11 cellular contexts compared by ENCODE assay signal in the genomic region with DNA sequence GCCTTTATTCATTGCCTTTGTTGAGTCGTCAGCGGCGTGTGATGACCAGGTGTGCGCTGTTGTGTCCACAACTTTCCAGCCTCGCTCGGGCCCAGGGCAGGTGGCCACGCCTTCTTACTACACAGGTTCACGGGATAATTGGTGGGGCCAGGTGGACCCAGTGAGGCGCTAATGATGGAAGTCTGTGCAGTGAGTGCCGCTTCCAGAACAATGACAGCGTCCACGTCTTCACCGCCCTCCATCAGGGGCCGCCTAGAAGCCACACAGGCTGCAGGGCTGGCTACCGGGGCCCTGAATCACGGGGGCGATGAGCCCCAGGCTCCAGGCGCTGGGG.
"Had no signal": no experiment of that assay in that cellular context is flagged by ENCODE, and none has a peak within 500 bp of the region (broad histone marks: within the 10 kb centered on the region; RNA-seq: fewer than 3 reads in every experiment).

No MANE protein-coding gene starts in this region.

- H3K27ac ChIP-seq: adrenal gland, lower lobe of right lung, pancreas, suprapubic skin, VCaP had no signal

- ATAC-seq: activated CD4-positive, alpha-beta T cell treated with anti-CD3 and anti-CD28 coated beads for 36 hours; lower lobe of right lung; pancreas had no signal

- H3K4me3 ChIP-seq: adrenal gland, lower lobe of right lung, pancreas, suprapubic skin had no signal

- FAIRE-seq: pancreas had no signal

- DNase-seq: activated CD4-positive, alpha-beta T cell treated with anti-CD3 and anti-CD28 coated beads for 36 hours; activated naive CD4-positive, alpha-beta T cell treated with anti-CD3 and anti-CD28 coated beads for 36 hours; adrenal gland; dermis blood vessel endothelial cell; lower lobe of right lung; pancreas; stimulated activated CD4-positive, alpha-beta T cell treated with anti-CD3 and anti-CD28 coated beads, Interleukin-12 subunit alpha, Interleukin-12 subunit beta, amount 100 ng/mL, for 4 hours; stimulated activated naive CD4-positive, alpha-beta T cell treated with Interleukin-2 at 50 U/mL for 16 hours; T-helper 9 cell had no signal
